Comparison of ENCODE assay signal across 16 cellular contexts in genomic region chr10:58412502-58412961, GRCh38. TPM values are rescaled to one million over a fixed set of nuclear protein-coding genes. Genes with fewer than 3 reads are reported as not detected.
A peak's percentile ranks its signal among the peaks of the same experiment; 100 is the strongest.
DNase-seq lines count a peak whose midpoint lies in the region; ATAC-seq and TF ChIP-seq lines count a peak whose summit lies in the region.
"Had no signal": no experiment of that assay in that cellular context is flagged by ENCODE, and none has a peak within 500 bp of the region (broad histone marks: within the 10 kb centered on the region; RNA-seq: fewer than 3 reads in every experiment).

No MANE protein-coding gene starts in this region.

- intact Hi-C loops in MCF 10A (cut with micrococcal nuclease): loop anchor here (5.0 to 10.0 kb wide), 2 partner anchors 540 to 1212 kb away; no protein-coding TSS in a partner anchor
- intact Hi-C loops in breast epithelium (cut with DNase I; ENCODE audit: low total_unique reads): no loop called here
- intact Hi-C loops in activated CD4-positive, alpha-beta T cell treated with anti-CD3 and anti-CD28 coated beads, Interleukin-2, amount 10 ng/mL, durations not matched to agents 24 days and 14 days (cut with micrococcal nuclease): no loop called here

- CTCF ChIA-PET in MCF 10A (lab: Yijun Ruan, JAX): interaction anchor here (0.5 to 5.2 kb wide), 11 partner anchors 9 to 369 kb away, joined by 3 to 85 read pairs (median 4); no protein-coding TSS in a partner anchor
- CTCF ChIA-PET in activated CD8-positive, alpha-beta memory T cell treated with anti-CD3 and anti-CD28 coated beads, Interleukin-2, amount 10 ng/mL, durations not matched to agents 7 days and 5 days (lab: Charles Lee): no interaction called here

- no TSS peak for BruUV-seq in MCF 10A (replicated peaks; lab: Mats Ljungman, UMichigan)

- peak; percentile 21 for DNase-seq in MCF 10A (ENCODE audit: unreplicated experiment)
- no peak for DNase-seq in breast epithelium (ENCODE audit: low spot score in 2 of 2)
- peak; percentile 84 for DNase-seq in RPMI7951 (ENCODE audit: low read depth)
- DNase-seq in fibroblast of the aortic adventitia (ENCODE audit: low read depth): peak; percentile 39
- no peak for DNase-seq in type B pancreatic cell (ENCODE audit: extremely low spot score, unreplicated experiment)
- DNase-seq in NCI-H1694 (lab: John Stamatoyannopoulos, UW): no peak
- no peak for DNase-seq in activated CD4-positive, alpha-beta T cell treated with anti-CD3 and anti-CD28 coated beads, Interleukin-2, amount 10 ng/mL, durations not matched to agents 24 days and 14 days
- no peak for DNase-seq in activated CD8-positive, alpha-beta memory T cell treated with anti-CD3 and anti-CD28 coated beads, Interleukin-2, amount 10 ng/mL, durations not matched to agents 7 days and 5 days
- DNase-seq: activated T-cell treated with anti-CD3 and anti-CD28 coated beads, Interleukin-2, amount 50 U/mL, for 24 hours; central memory CD4-positive, alpha-beta T cell; GDM1; KG1; left lung; NCI-H2107; occipital lobe; stimulated activated naive CD4-positive, alpha-beta T cell had no signal

- no peaks in the 10 kb centered on the region for H3K36me3 Mint-ChIP-seq in MCF 10A (ENCODE audit: insufficient read depth, unreplicated experiment)
- H3K36me3 Mint-ChIP-seq in type B pancreatic cell: no peaks in the 10 kb centered on the region
- H3K36me3 Mint-ChIP-seq in activated CD4-positive, alpha-beta T cell treated with anti-CD3 and anti-CD28 coated beads, Interleukin-2, amount 10 ng/mL, durations not matched to agents 24 days and 14 days (ENCODE audit: low read depth): no peaks in the 10 kb centered on the region
- no peaks in the 10 kb centered on the region for H3K36me3 Mint-ChIP-seq in activated CD8-positive, alpha-beta memory T cell treated with anti-CD3 and anti-CD28 coated beads, Interleukin-2, amount 10 ng/mL, durations not matched to agents 7 days and 5 days

- no peaks in the 10 kb centered on the region for H3K36me3 ChIP-seq in breast epithelium
- H3K36me3 ChIP-seq: left lung had no signal

- H3K9me3 ChIP-seq in breast epithelium: no peaks in the 10 kb centered on the region
- H3K9me3 ChIP-seq: left lung had no signal

- H3K4me3 ChIP-seq in breast epithelium (no peak overlapping the region), fibroblast of the aortic adventitia (ENCODE audit: low read depth, low read length) (no peak overlapping the region)
- H3K4me3 ChIP-seq: left lung had no signal

- POLR2A ChIA-PET in MCF 10A (lab: Yijun Ruan, JAX): no interaction called here

- peaks cover 16% of the 10 kb centered on the region for H3K4me1 Mint-ChIP-seq in MCF 10A (ENCODE audit: insufficient read depth, unreplicated experiment)
- H3K4me1 Mint-ChIP-seq in type B pancreatic cell (ENCODE audit: unreplicated experiment): peaks cover 30% of the 10 kb centered on the region
- no peaks in the 10 kb centered on the region for H3K4me1 Mint-ChIP-seq in activated CD4-positive, alpha-beta T cell treated with anti-CD3 and anti-CD28 coated beads, Interleukin-2, amount 10 ng/mL, durations not matched to agents 24 days and 14 days
- H3K4me1 Mint-ChIP-seq in activated CD8-positive, alpha-beta memory T cell treated with anti-CD3 and anti-CD28 coated beads, Interleukin-2, amount 10 ng/mL, durations not matched to agents 7 days and 5 days: no peaks in the 10 kb centered on the region

- TF ChIP-seq CTCF in MCF 10A (IDR thresholded peaks at IDR 0.05; ENCODE audit: unreplicated experiment): no peak
- no peak for TF ChIP-seq CTCF in breast epithelium (IDR thresholded peaks at IDR 0.05)
- peak; percentile 14 for TF ChIP-seq CTCF in fibroblast of the aortic adventitia (IDR thresholded peaks at IDR 0.05; ENCODE audit: insufficient read depth, low read length)
- no peak for TF ChIP-seq CTCF in type B pancreatic cell (conservative IDR thresholded peaks at IDR 0.05)

- ATAC-seq in activated CD8-positive, alpha-beta memory T cell treated with anti-CD3 and anti-CD28 coated beads, Interleukin-2, amount 10 ng/mL, durations not matched to agents 7 days and 5 days: no peak
- ATAC-seq: left lung had no signal

- H3K4me3 Mint-ChIP-seq in MCF 10A (ENCODE audit: unreplicated experiment) (no peak overlapping the region), type B pancreatic cell (peak overlapping the region; percentile 4)
- H3K4me3 Mint-ChIP-seq in activated CD4-positive, alpha-beta T cell treated with anti-CD3 and anti-CD28 coated beads, Interleukin-2, amount 10 ng/mL, durations not matched to agents 24 days and 14 days: no peak overlapping the region
- no peak overlapping the region for H3K4me3 Mint-ChIP-seq in activated CD8-positive, alpha-beta memory T cell treated with anti-CD3 and anti-CD28 coated beads, Interleukin-2, amount 10 ng/mL, durations not matched to agents 7 days and 5 days
- H3K4me3 Mint-ChIP-seq: activated T-cell treated with anti-CD3 and anti-CD28 coated beads, Interleukin-2, amount 50 U/mL, for 24 hours had no signal

- no peak overlapping the region for H3K27ac ChIP-seq in breast epithelium
- H3K27ac ChIP-seq: left lung had no signal

- TF ChIP-seq POLR2A in breast epithelium (IDR thresholded peaks at IDR 0.05): no peak

- no peaks in the 10 kb centered on the region for H3K9me3 Mint-ChIP-seq in MCF 10A (ENCODE audit: unreplicated experiment)
- no peaks in the 10 kb centered on the region for H3K9me3 Mint-ChIP-seq in type B pancreatic cell
- no peaks in the 10 kb centered on the region for H3K9me3 Mint-ChIP-seq in activated CD4-positive, alpha-beta T cell treated with anti-CD3 and anti-CD28 coated beads, Interleukin-2, amount 10 ng/mL, durations not matched to agents 24 days and 14 days
- no peaks in the 10 kb centered on the region for H3K9me3 Mint-ChIP-seq in activated CD8-positive, alpha-beta memory T cell treated with anti-CD3 and anti-CD28 coated beads, Interleukin-2, amount 10 ng/mL, durations not matched to agents 7 days and 5 days (ENCODE audit: low read depth)
- H3K9me3 Mint-ChIP-seq: activated T-cell treated with anti-CD3 and anti-CD28 coated beads, Interleukin-2, amount 50 U/mL, for 24 hours had no signal

- no peaks in the 10 kb centered on the region for H3K4me1 ChIP-seq in breast epithelium
- H3K4me1 ChIP-seq: left lung had no signal

- no peaks in the 10 kb centered on the region for H3K27me3 ChIP-seq in breast epithelium
- H3K27me3 ChIP-seq: left lung had no signal

- H3K27ac Mint-ChIP-seq in MCF 10A (ENCODE audit: low read depth, unreplicated experiment): no peak overlapping the region
- H3K27ac Mint-ChIP-seq in type B pancreatic cell: peak overlapping the region; percentile 51
- H3K27ac Mint-ChIP-seq in activated CD4-positive, alpha-beta T cell treated with anti-CD3 and anti-CD28 coated beads, Interleukin-2, amount 10 ng/mL, durations not matched to agents 24 days and 14 days: no peak overlapping the region
- H3K27ac Mint-ChIP-seq in activated CD8-positive, alpha-beta memory T cell treated with anti-CD3 and anti-CD28 coated beads, Interleukin-2, amount 10 ng/mL, durations not matched to agents 7 days and 5 days: no peak overlapping the region
- H3K27ac Mint-ChIP-seq: activated T-cell treated with anti-CD3 and anti-CD28 coated beads, Interleukin-2, amount 50 U/mL, for 24 hours had no signal

- H3K27me3 Mint-ChIP-seq in MCF 10A (ENCODE audit: insufficient read depth, unreplicated experiment) (no peaks in the 10 kb centered on the region), type B pancreatic cell (no peaks in the 10 kb centered on the region)
- H3K27me3 Mint-ChIP-seq in activated CD4-positive, alpha-beta T cell treated with anti-CD3 and anti-CD28 coated beads, Interleukin-2, amount 10 ng/mL, durations not matched to agents 24 days and 14 days: no peaks in the 10 kb centered on the region
- H3K27me3 Mint-ChIP-seq in activated CD8-positive, alpha-beta memory T cell treated with anti-CD3 and anti-CD28 coated beads, Interleukin-2, amount 10 ng/mL, durations not matched to agents 7 days and 5 days: peaks cover 2% of the 10 kb centered on the region

RNA-seq across cellular contexts. Expression of gene TFAM, which starts 27.3 kb away (rescaled TPM):
- total RNA-seq in MCF 10A (2022) (44.4 and 62.3 TPM in 2 replicates), breast epithelium (10 to 100 TPM; 15.8 to 30.1 (median 22.3) TPM), fibroblast of the aortic adventitia (ENCODE audit: low replicate concordance) (24.9 and 43.7 TPM in 2 replicates), type B pancreatic cell (ENCODE audit: low replicate concordance) (64.8 and 67.7 TPM in 2 replicates)
- 28.8 and 33.4 TPM in 2 replicates for total RNA-seq in RPMI7951 (2014; rRNA removed; shearing (Covaris generic))
- 102 and 108 TPM in 2 replicates for total RNA-seq in activated CD4-positive, alpha-beta T cell treated with anti-CD3 and anti-CD28 coated beads, Interleukin-2, amount 10 ng/mL, durations not matched to agents 24 days and 14 days
- total RNA-seq in activated CD8-positive, alpha-beta memory T cell treated with anti-CD3 and anti-CD28 coated beads, Interleukin-2, amount 10 ng/mL, durations not matched to agents 7 days and 5 days: 10 to 100 TPM; 52.8 to 80.8 TPM

Comparison
In these comparisons a context has a peak if more than half of its experiments do, and no peak if none do; other contexts are left out.
1. DNase-seq: peak in MCF 10A (single experiment), RPMI7951 (single experiment) and fibroblast of the aortic adventitia (single experiment); none in breast epithelium (0 of 2), type B pancreatic cell (single experiment), NCI-H1694 (single experiment), activated CD4-positive, alpha-beta T cell treated with anti-CD3 and anti-CD28 coated beads, Interleukin-2, amount 10 ng/mL, durations not matched to agents 24 days and 14 days (single experiment) and activated CD8-positive, alpha-beta memory T cell treated with anti-CD3 and anti-CD28 coated beads, Interleukin-2, amount 10 ng/mL, durations not matched to agents 7 days and 5 days (single experiment).